ENCODE assay signal across 8 cellular contexts in genomic region chr4:2281575-2282343, GRCh38. TPM values are rescaled to one million over a fixed set of nuclear protein-coding genes. Genes with fewer than 3 reads are reported as not detected.
DNase-seq lines count a peak whose midpoint lies in the region; ATAC-seq and TF ChIP-seq lines count a peak whose summit lies in the region.

No MANE protein-coding gene starts in this region.

- no peaks in the 10 kb centered on the region for H3K9me3 Mint-ChIP-seq in GM23338
- no peaks in the 10 kb centered on the region for H3K9me3 Mint-ChIP-seq in activated naive CD8-positive, alpha-beta T cell treated with anti-CD3 and anti-CD28 coated beads, Interleukin-2, amount 50 U/mL, for 24 hours

- TF ChIP-seq CTCF in GM23338 (conservative IDR thresholded peaks at IDR 0.05; ENCODE audit: low read depth in 2 of 2): peak in 1 of 2 experiments; percentile 31; a peak in 2 of 4 replicates
- TF ChIP-seq CTCF in SU-DHL-6 (IDR thresholded peaks at IDR 0.05; ENCODE audit: insufficient read depth, low read length, poor library complexity, severe bottlenecking): no peak

- H3K4me2 ChIP-seq in GM23338: no peak overlapping the region
- peak overlapping the region; percentile 9 for H3K4me2 ChIP-seq in SU-DHL-6 (ENCODE audit: low read depth, low read length, poor library complexity, severe bottlenecking)

- H3K4me1 ChIP-seq in GM23338 (ENCODE audit: insufficient read depth): no peaks in the 10 kb centered on the region

- H3K79me2 ChIP-seq in GM23338 (replicated peaks; ENCODE audit: insufficient read depth): no peaks in the 10 kb centered on the region
- no peaks in the 10 kb centered on the region for H3K79me2 ChIP-seq in SU-DHL-6 (ENCODE audit: insufficient read depth, low read length)

- H3K9me2 ChIP-seq in GM23338 (ENCODE audit: insufficient read depth): no peaks in the 10 kb centered on the region
- H3K9me2 ChIP-seq in SU-DHL-6 (replicated peaks; ENCODE audit: insufficient read depth, low read length): no peaks in the 10 kb centered on the region

- H3F3A ChIP-seq in GM23338 (replicated peaks; ENCODE audit: low read depth) (no peaks in the 10 kb centered on the region), SU-DHL-6 (ENCODE audit: insufficient read depth) (no peaks in the 10 kb centered on the region)

- peaks cover 2% of the 10 kb centered on the region; the same call in 2 of the 3 replicates for H3K4me1 Mint-ChIP-seq in GM23338
- peaks cover 29% of the 10 kb centered on the region for H3K4me1 Mint-ChIP-seq in activated naive CD8-positive, alpha-beta T cell treated with anti-CD3 and anti-CD28 coated beads, Interleukin-2, amount 50 U/mL, for 24 hours

- peak; percentile 55 for DNase-seq in GDM1 (lab: John Stamatoyannopoulos, UW)
- DNase-seq in GM23338 (ENCODE audit: low spot score): no peak
- DNase-seq in activated naive CD8-positive, alpha-beta T cell treated with anti-CD3 and anti-CD28 coated beads, Interleukin-2, amount 50 U/mL, for 24 hours: peak; percentile 61
- peak; percentile 33 for DNase-seq in stimulated activated CD4-positive, alpha-beta T cell treated with anti-CD3 and anti-CD28 coated beads, Interleukin-2, amount 100 ng/mL, for 4 hours (ENCODE audit: low read depth)
- DNase-seq in nucleus accumbens (lab: John Stamatoyannopoulos, UW): no peak
- no peak for DNase-seq in sciatic nerve (ENCODE audit: low spot score)
- DNase-seq in left lobe of liver (ENCODE audit: low spot score): no peak

- H3K27me3 Mint-ChIP-seq in GM23338 (ENCODE audit: insufficient read depth, low read depth, poor library complexity): peaks cover 10% of the 10 kb centered on the region
- H3K27me3 Mint-ChIP-seq in activated naive CD8-positive, alpha-beta T cell treated with anti-CD3 and anti-CD28 coated beads, Interleukin-2, amount 50 U/mL, for 24 hours: no peaks in the 10 kb centered on the region

- no peaks in the 10 kb centered on the region for H3K27me3 ChIP-seq in GM23338 (ENCODE audit: insufficient read depth)
- H3K27me3 ChIP-seq in SU-DHL-6 (ENCODE audit: low read length): no peaks in the 10 kb centered on the region

- no peak overlapping the region for H2AFZ ChIP-seq in GM23338
- H2AFZ ChIP-seq in SU-DHL-6 (ENCODE audit: low read depth, low read length, severe bottlenecking): peak overlapping the region; percentile 39

- no peaks in the 10 kb centered on the region for H4K20me1 ChIP-seq in GM23338 (replicated peaks; ENCODE audit: insufficient read depth)
- H4K20me1 ChIP-seq in SU-DHL-6 (ENCODE audit: low read depth, low read length): no peaks in the 10 kb centered on the region

- no peaks in the 10 kb centered on the region for H3K36me3 ChIP-seq in GM23338 (ENCODE audit: insufficient read depth)
- no peaks in the 10 kb centered on the region for H3K36me3 ChIP-seq in SU-DHL-6 (ENCODE audit: low read length)

- ATAC-seq in GM23338 (peak; percentile 36; the same call in 2 of the 3 replicates), sciatic nerve (no peak), left lobe of liver (no peak)
- peak; percentile 93 for ATAC-seq in activated naive CD8-positive, alpha-beta T cell treated with anti-CD3 and anti-CD28 coated beads, Interleukin-2, amount 50 U/mL, for 24 hours

- H3K4me3 ChIP-seq in GM23338 (no peak overlapping the region), SU-DHL-6 (ENCODE audit: insufficient read depth, low read length, poor library complexity, severe bottlenecking) (no peak overlapping the region)

- no peaks in the 10 kb centered on the region for H3K9me3 ChIP-seq in SU-DHL-6 (ENCODE audit: insufficient read depth, low read length)

- H3K36me3 Mint-ChIP-seq in GM23338 (ENCODE audit: low read depth): no peaks in the 10 kb centered on the region; the same call in 2 of the 3 replicates
- no peaks in the 10 kb centered on the region for H3K36me3 Mint-ChIP-seq in activated naive CD8-positive, alpha-beta T cell treated with anti-CD3 and anti-CD28 coated beads, Interleukin-2, amount 50 U/mL, for 24 hours (ENCODE audit: low read depth)

- H3K27ac Mint-ChIP-seq in GM23338: no peak overlapping the region
- peak overlapping the region; percentile 80 for H3K27ac Mint-ChIP-seq in activated naive CD8-positive, alpha-beta T cell treated with anti-CD3 and anti-CD28 coated beads, Interleukin-2, amount 50 U/mL, for 24 hours

- intact Hi-C loops in sciatic nerve (cut with DNase I): no loop called here

- no peak overlapping the region for H3K4me3 Mint-ChIP-seq in GM23338
- H3K4me3 Mint-ChIP-seq in activated naive CD8-positive, alpha-beta T cell treated with anti-CD3 and anti-CD28 coated beads, Interleukin-2, amount 50 U/mL, for 24 hours: peak overlapping the region; percentile 9

- H3K9ac ChIP-seq in SU-DHL-6 (ENCODE audit: low read length): peak overlapping the region; percentile 16; the same call in 1 of the 2 replicates

- H3K27ac ChIP-seq in GM23338 (ENCODE audit: low read depth) (no peak overlapping the region), SU-DHL-6 (ENCODE audit: low read depth, low read length) (no peak overlapping the region; the same call in 1 of the 2 replicates)

TF ChIP-seq in GM23338, 12 proteins besides CTCF, POLR2A, EP300 and RAD21 (continues in another document):
- TF ChIP-seq CREB1 (CRISPR knock-in tag; IDR thresholded peaks at IDR 0.05; ENCODE audit: low read depth) (no peak), ZNF114 (CRISPR knock-in tag; IDR thresholded peaks at IDR 0.05) (no peak), EZH2 (IDR thresholded peaks at IDR 0.05; ENCODE audit: low read depth, unreplicated experiment) (no peak), NANOG (IDR thresholded peaks at IDR 0.05; ENCODE audit: borderline replicate concordance) (no peak), EZH2phosphoT487 (IDR thresholded peaks at IDR 0.05; ENCODE audit: unreplicated experiment) (no peak)
- TF ChIP-seq, protein P1, sequence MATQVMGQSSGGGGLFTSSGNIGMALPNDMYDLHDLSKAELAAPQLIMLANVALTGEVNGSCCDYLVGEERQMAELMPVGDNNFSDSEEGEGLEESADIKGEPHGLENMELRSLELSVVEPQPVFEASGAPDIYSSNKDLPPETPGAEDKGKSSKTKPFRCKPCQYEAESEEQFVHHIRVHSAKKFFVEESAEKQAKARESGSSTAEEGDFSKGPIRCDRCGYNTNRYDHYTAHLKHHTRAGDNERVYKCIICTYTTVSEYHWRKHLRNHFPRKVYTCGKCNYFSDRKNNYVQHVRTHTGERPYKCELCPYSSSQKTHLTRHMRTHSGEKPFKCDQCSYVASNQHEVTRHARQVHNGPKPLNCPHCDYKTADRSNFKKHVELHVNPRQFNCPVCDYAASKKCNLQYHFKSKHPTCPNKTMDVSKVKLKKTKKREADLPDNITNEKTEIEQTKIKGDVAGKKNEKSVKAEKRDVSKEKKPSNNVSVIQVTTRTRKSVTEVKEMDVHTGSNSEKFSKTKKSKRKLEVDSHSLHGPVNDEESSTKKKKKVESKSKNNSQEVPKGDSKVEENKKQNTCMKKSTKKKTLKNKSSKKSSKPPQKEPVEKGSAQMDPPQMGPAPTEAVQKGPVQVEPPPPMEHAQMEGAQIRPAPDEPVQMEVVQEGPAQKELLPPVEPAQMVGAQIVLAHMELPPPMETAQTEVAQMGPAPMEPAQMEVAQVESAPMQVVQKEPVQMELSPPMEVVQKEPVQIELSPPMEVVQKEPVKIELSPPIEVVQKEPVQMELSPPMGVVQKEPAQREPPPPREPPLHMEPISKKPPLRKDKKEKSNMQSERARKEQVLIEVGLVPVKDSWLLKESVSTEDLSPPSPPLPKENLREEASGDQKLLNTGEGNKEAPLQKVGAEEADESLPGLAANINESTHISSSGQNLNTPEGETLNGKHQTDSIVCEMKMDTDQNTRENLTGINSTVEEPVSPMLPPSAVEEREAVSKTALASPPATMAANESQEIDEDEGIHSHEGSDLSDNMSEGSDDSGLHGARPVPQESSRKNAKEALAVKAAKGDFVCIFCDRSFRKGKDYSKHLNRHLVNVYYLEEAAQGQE (IDR thresholded peaks at IDR 0.05; ENCODE audit: unreplicated experiment): no peak

RNA-seq across cellular contexts. Expression of gene MXD4, which starts 19.9 kb away (rescaled TPM):
- 19.9 and 26.4 TPM in 2 replicates for total RNA-seq in GM23338 (2014; rRNA removed; shearing (Covaris generic))
- polyA plus RNA-seq in GM23338 (2016; fragmentation: Nextera tagmentation; extraction: Ambion mirVana): 6.9 and 11.5 TPM in 2 replicates
- total RNA-seq in sciatic nerve (84.7 TPM), left lobe of liver (23.6 TPM)

RNA-seq across cellular contexts. Expression of gene HAUS3, which starts 39.8 kb away (rescaled TPM):
- 23.7 and 36.0 TPM in 2 replicates for total RNA-seq in GM23338 (2014; rRNA removed; shearing (Covaris generic))
- polyA plus RNA-seq in GM23338 (2016; fragmentation: Nextera tagmentation; extraction: Ambion mirVana): 16.3 and 21.4 TPM in 2 replicates
- 15.4 TPM for total RNA-seq in sciatic nerve
- total RNA-seq in left lobe of liver: 5.0 TPM

RNA-seq across cellular contexts. Expression of gene POLN, which starts 39.8 kb away (rescaled TPM):
- total RNA-seq in GM23338 (2014; rRNA removed; shearing (Covaris generic)): 1.8 and 4.8 TPM in 2 replicates
- polyA plus RNA-seq in GM23338 (2016; fragmentation: Nextera tagmentation; extraction: Ambion mirVana): 1.8 and 4.0 TPM in 2 replicates
- total RNA-seq in sciatic nerve (7.7 TPM), left lobe of liver (2.2 TPM)

Comparison
In these comparisons a context has a peak if more than half of its experiments do, and no peak if none do; other contexts are left out.
1. DNase-seq: peak in GDM1 (single experiment), activated naive CD8-positive, alpha-beta T cell treated with anti-CD3 and anti-CD28 coated beads, Interleukin-2, amount 50 U/mL, for 24 hours (single experiment) and stimulated activated CD4-positive, alpha-beta T cell treated with anti-CD3 and anti-CD28 coated beads, Interleukin-2, amount 100 ng/mL, for 4 hours (single experiment); none in GM23338 (single experiment), nucleus accumbens (0 of 56), sciatic nerve (single experiment) and left lobe of liver (single experiment).
2. ATAC-seq: peak in GM23338 (single experiment) and activated naive CD8-positive, alpha-beta T cell treated with anti-CD3 and anti-CD28 coated beads, Interleukin-2, amount 50 U/mL, for 24 hours (single experiment); none in sciatic nerve (single experiment) and left lobe of liver (single experiment).